Comparison of ENCODE assay signal across 30 cellular contexts in the genomic region with DNA sequence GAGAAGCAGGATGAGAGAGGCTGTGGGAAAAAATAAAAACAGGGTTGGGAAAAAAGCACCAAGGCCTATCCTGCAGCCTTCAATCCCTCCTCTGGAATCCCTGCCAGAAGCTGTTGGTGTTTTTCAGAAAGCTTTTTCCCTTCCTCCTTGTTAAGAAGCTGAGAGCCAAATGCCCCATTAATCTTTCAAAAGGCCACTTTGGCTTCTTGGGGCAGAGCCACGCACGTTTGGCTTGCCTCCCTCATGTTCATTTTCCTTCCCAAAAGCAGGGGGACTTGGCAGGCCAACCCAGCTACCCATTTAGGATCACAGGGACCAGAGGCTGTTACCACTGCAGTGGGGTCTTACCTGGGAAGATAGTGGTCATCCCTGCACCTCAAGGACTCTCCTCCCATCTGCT.
DNase-seq lines count a peak whose midpoint lies in the region; ATAC-seq lines count a peak whose summit lies in the region.
"Had no signal": no experiment of that assay in that cellular context is flagged by ENCODE, and none has a peak within 500 bp of the region (broad histone marks: within the 10 kb centered on the region; RNA-seq: fewer than 3 reads in every experiment).

No MANE protein-coding gene starts in this region.

- H2AK5ac ChIP-seq in mesenchymal stem cell (ENCODE audit: low read length, severe bottlenecking) = no peak overlapping the region

- H2AFZ ChIP-seq in mesenchymal stem cell (ENCODE audit: low read depth, low read length) = no peak overlapping the region
- H2AFZ ChIP-seq: hepatocyte had no signal

- peaks cover 2 to 4% (median 3%) of the 10 kb centered on the region in 3 donors for H3K27me3 Mint-ChIP-seq in immature natural killer cell (ENCODE audit: low read depth in 3 of 3)
- H3K27me3 Mint-ChIP-seq: dendritic cell treated with granulocyte-macrophage colony-stimulating factor and Interleukin-4, amounts not matched to agents 40 ng/mL and 50 ng/mL, for 4 days had no signal

- no peak overlapping the region for H2BK5ac ChIP-seq in mesenchymal stem cell (ENCODE audit: low read depth, low read length, poor library complexity, severe bottlenecking)

- H2BK15ac ChIP-seq in mesenchymal stem cell (ENCODE audit: low read depth, poor library complexity, severe bottlenecking) = no peak overlapping the region

- no peaks in the 10 kb centered on the region for H3K79me1 ChIP-seq in mesenchymal stem cell (replicated peaks; ENCODE audit: low read length, poor library complexity, severe bottlenecking)

- no peak overlapping the region for H3K4me3 ChIP-seq in mesenchymal stem cell (ENCODE audit: insufficient read depth in 1 of 2, low read depth in 1 of 2, low read length in 2 of 2)
- no peak overlapping the region for H3K4me3 ChIP-seq in H7 (ENCODE audit: insufficient read depth, low read depth, low read length)
- H3K4me3 ChIP-seq: cardiac muscle cell, esophagus squamous epithelium, hepatocyte, K562, left ventricle myocardium inferior, mucosa of descending colon, prostate gland, SJSA1, upper lobe of left lung had no signal

- no peaks in the 10 kb centered on the region for H3K36me3 Mint-ChIP-seq in immature natural killer cell
- H3K36me3 Mint-ChIP-seq: CD8-positive, alpha-beta T cell had no signal

- no peak overlapping the region for H3K27ac Mint-ChIP-seq in immature natural killer cell
- H3K27ac Mint-ChIP-seq: activated T-cell treated with anti-CD3 and anti-CD28 coated beads, Interleukin-2, amount 50 U/mL, for 24 hours; CD8-positive, alpha-beta T cell; dendritic cell treated with granulocyte-macrophage colony-stimulating factor and Interleukin-4, amounts not matched to agents 40 ng/mL and 50 ng/mL, for 4 days; HFFc6; T-helper 1 cell treated with Interleukin-12 subunit alpha and Interleukin-12 subunit beta and Interleukin-4 antibody, amounts not matched to agents 30 μg/mL and 1 μg/mL, for 36 hours had no signal

- H3K36me3 ChIP-seq in mesenchymal stem cell (ENCODE audit: control insufficient read depth in 1 of 2, insufficient read depth in 2 of 2, low read depth in 1 of 2, low read length in 2 of 2) (no peaks in the 10 kb centered on the region), H7 (replicated peaks; ENCODE audit: control insufficient read depth, insufficient read depth, low read length) (no peaks in the 10 kb centered on the region)
- H3K36me3 ChIP-seq: cardiac muscle cell, esophagus squamous epithelium, left ventricle myocardium inferior, prostate gland, SJSA1, upper lobe of left lung had no signal

- no peak overlapping the region for H3K4ac ChIP-seq in mesenchymal stem cell (ENCODE audit: low read depth in 1 of 2, low read length in 2 of 2)

- no peak overlapping the region for H3K4me2 ChIP-seq in mesenchymal stem cell (ENCODE audit: low read length, poor library complexity, severe bottlenecking)
- H3K4me2 ChIP-seq: hepatocyte had no signal

- no peaks in the 10 kb centered on the region for H3K4me1 Mint-ChIP-seq in immature natural killer cell

- H2BK120ac ChIP-seq in mesenchymal stem cell (ENCODE audit: low read depth, low read length) = no peak overlapping the region

- H3K4me3 Mint-ChIP-seq in immature natural killer cell = no peak overlapping the region
- H3K4me3 Mint-ChIP-seq: activated T-cell treated with anti-CD3 and anti-CD28 coated beads, Interleukin-2, amount 50 U/mL, for 24 hours; CD8-positive, alpha-beta T cell; dendritic cell treated with granulocyte-macrophage colony-stimulating factor and Interleukin-4, amounts not matched to agents 40 ng/mL and 50 ng/mL, for 4 days; HFFc6; neural crest cell; T-helper 1 cell treated with Interleukin-12 subunit alpha and Interleukin-12 subunit beta and Interleukin-4 antibody, amounts not matched to agents 30 μg/mL and 1 μg/mL, for 36 hours had no signal

- H3K27ac ChIP-seq in mesenchymal stem cell (ENCODE audit: low read length, poor library complexity, severe bottlenecking) = no peak overlapping the region
- H3K27ac ChIP-seq: cardiac muscle cell, esophagus squamous epithelium, hepatocyte, left ventricle myocardium inferior, prostate gland, SJSA1, upper lobe of left lung had no signal

- H3K4me1 ChIP-seq in mesenchymal stem cell (ENCODE audit: control insufficient read depth, insufficient read depth, low read depth, low read length) = peaks cover 3% of the 10 kb centered on the region
- H3K4me1 ChIP-seq: prostate gland, upper lobe of left lung had no signal

- H3K23ac ChIP-seq in mesenchymal stem cell (ENCODE audit: low read length in 2 of 2) = no peak overlapping the region

- H3K27me3 ChIP-seq in mesenchymal stem cell (ENCODE audit: control insufficient read depth in 1 of 2, insufficient read depth in 1 of 2, low read length in 2 of 2) = peaks cover 0 to 6% of the 10 kb centered on the region in 2 experiments
- H3K27me3 ChIP-seq in H7 (ENCODE audit: control insufficient read depth, insufficient read depth, low read length) = no peaks in the 10 kb centered on the region
- H3K27me3 ChIP-seq: cardiac muscle cell, esophagus squamous epithelium, hepatocyte, SJSA1, upper lobe of left lung had no signal

- no peak overlapping the region for H4K8ac ChIP-seq in mesenchymal stem cell (ENCODE audit: low read length)

- no peak overlapping the region for H3K18ac ChIP-seq in mesenchymal stem cell (ENCODE audit: low read depth in 1 of 2, low read length in 2 of 2)

- H3K14ac ChIP-seq in mesenchymal stem cell (ENCODE audit: low read length in 2 of 2) = no peak overlapping the region

- no peak for ATAC-seq in HG03521 (IDR thresholded peaks at IDR 0.05; ENCODE audit: unreplicated experiment)
- ATAC-seq: CD8-positive, alpha-beta T cell; K562; mucosa of descending colon had no signal

- H4K91ac ChIP-seq in mesenchymal stem cell (ENCODE audit: low read length) = no peak overlapping the region

- DNase-seq in NCI-H2107 (lab: John Stamatoyannopoulos, UW) = peak; percentile 23
- DNase-seq in NCI-H2107 treated with DMSO at 0.1 percent for 48 hours (lab: John Stamatoyannopoulos, UW; ENCODE audit: unreplicated experiment) = no peak
- DNase-seq in NCI-H446 (lab: John Stamatoyannopoulos, UW) = peak; percentile 23 to 81
- peak; percentile 4 for DNase-seq in mesenchymal stem cell
- peak; percentile 43 for DNase-seq in superior temporal gyrus (ENCODE audit: extremely low spot score)
- DNase-seq in H7 = no peak
- no peak for DNase-seq in immature natural killer cell
- DNase-seq: activated CD4-positive, alpha-beta T cell treated with anti-CD3 and anti-CD28 coated beads for 4 hours; activated gamma-delta T cell treated with Interleukin-2 at 50 U/mL for 16 hours; activated T-cell treated with anti-CD3 and anti-CD28 coated beads, Interleukin-2, amount 50 U/mL, for 24 hours; AML-193; CD8-positive, alpha-beta T cell; DMS153; esophagus squamous epithelium; GF-D8; HFFc6; left ventricle myocardium inferior; mucosa of descending colon; NCI-H146; NCI-H524 treated with DMSO at 0.1 percent for 48 hours; upper lobe of left lung had no signal

- WGBS in mesenchymal stem cell = 61% methylated on average over 2 of the region's 2 CpGs

- H3K9ac ChIP-seq in mesenchymal stem cell (ENCODE audit: low read length) = no peak overlapping the region

- H3K9me3 Mint-ChIP-seq in immature natural killer cell = peaks cover 0 to 2% (median 0%) of the 10 kb centered on the region in 6 donors
- H3K9me3 Mint-ChIP-seq: activated T-cell treated with anti-CD3 and anti-CD28 coated beads, Interleukin-2, amount 50 U/mL, for 24 hours; CD8-positive, alpha-beta T cell; dendritic cell treated with granulocyte-macrophage colony-stimulating factor and Interleukin-4, amounts not matched to agents 40 ng/mL and 50 ng/mL, for 4 days; HFFc6; neural crest cell had no signal

- no peak overlapping the region for H2BK12ac ChIP-seq in mesenchymal stem cell (ENCODE audit: low read length in 2 of 2)

- H3K9me3 ChIP-seq in mesenchymal stem cell (ENCODE audit: control insufficient read depth, low read length) = no peaks in the 10 kb centered on the region
- H3K9me3 ChIP-seq: esophagus squamous epithelium, left ventricle myocardium inferior, mucosa of descending colon, prostate gland, SJSA1, upper lobe of left lung had no signal

Comparison
In these comparisons a context has a peak if more than half of its experiments do, and no peak if none do; other contexts are left out.
1. DNase-seq: peak in NCI-H2107 (single experiment), NCI-H446 (2 of 2), mesenchymal stem cell (single experiment) and superior temporal gyrus (single experiment); none in NCI-H2107 treated with DMSO at 0.1 percent for 48 hours (single experiment), H7 (single experiment) and immature natural killer cell (0 of 3).